Comparison of ENCODE assay signal across 24 cellular contexts in genomic region chr20:14960837-14961236, GRCh38.
"Had no signal": no experiment of that assay in that cellular context is flagged by ENCODE, and none has a peak within 500 bp of the region (broad histone marks: within the 10 kb centered on the region; RNA-seq: fewer than 3 reads in every experiment).

No MANE protein-coding gene starts in this region.

- H3K27ac ChIP-seq: ascending aorta, SJSA1 had no signal

- H3K36me3 ChIP-seq: ascending aorta, SJSA1 had no signal

- H3K4me2 ChIP-seq: SK-N-SH had no signal

- H3K4me3 ChIP-seq: ascending aorta, SJSA1 had no signal

- H3K9ac ChIP-seq: SK-N-SH had no signal

- H3K27me3 ChIP-seq: ascending aorta, SJSA1 had no signal

- H3K4me1 ChIP-seq: ascending aorta, SJSA1 had no signal

- DNase-seq: activated CD4-positive, alpha-beta T cell treated with anti-CD3 and anti-CD28 coated beads, Interleukin-2, amount 10 ng/mL, durations not matched to agents 24 days and 14 days; activated CD4-positive, alpha-beta T cell treated with anti-CD3 and anti-CD28 coated beads, Interleukin-2, amount 50 U/mL, for 4 hours; activated CD8-positive, alpha-beta T cell treated with anti-CD3 and anti-CD28 coated beads for 36 hours; activated gamma-delta T cell; activated naive CD4-positive, alpha-beta T cell treated with Interleukin-2 at 50 U/mL for 16 hours; activated naive CD8-positive, alpha-beta T cell treated with anti-CD3 and anti-CD28 coated beads, Interleukin-2, amount 10 ng/mL, durations not matched to agents 7 days and 5 days; activated T-cell treated with anti-CD3 and anti-CD28 coated beads, Interleukin-2, amount 50 U/mL, for 24 hours; amygdala; KG1; NCI-H1048; NCI-H1105 treated with DMSO at 0.1 percent for 48 hours; NCI-H1436; NCI-H1694; NCI-H1930; NCI-H345; NCI-H510A; NCI-H526; NCI-H748 treated with DMSO at 0.1 percent for 48 hours; OCI-M1; SHP77 treated with DMSO at 0.1 percent for 48 hours; SK-N-SH had no signal

- ATAC-seq: activated CD8-positive, alpha-beta T cell treated with anti-CD3 and anti-CD28 coated beads for 36 hours had no signal

- FAIRE-seq: TTC549 had no signal

- H3K9me2 ChIP-seq: SK-N-SH had no signal

- H3K9me3 ChIP-seq: ascending aorta, SK-N-SH had no signal
